22 cellular contexts compared by ENCODE assay signal in genomic region chr15:26453914-26454313, GRCh38.
DNase-seq lines count a peak whose midpoint lies in the region; ATAC-seq, FAIRE-seq and TF ChIP-seq lines count a peak whose summit lies in the region.
"Had no signal": no experiment of that assay in that cellular context is flagged by ENCODE, and none has a peak within 500 bp of the region (broad histone marks: within the 10 kb centered on the region; RNA-seq: fewer than 3 reads in every experiment).

No MANE protein-coding gene starts in this region.

- no peaks in the 10 kb centered on the region for H3K36me3 ChIP-seq in astrocyte (ENCODE audit: insufficient read depth, low read length)
- H3K36me3 ChIP-seq: SJSA1 had no signal

- H3K27ac ChIP-seq in right cardiac atrium (ENCODE audit: low read length) (no peak overlapping the region), astrocyte (ENCODE audit: low read depth, low read length) (no peak overlapping the region)
- H3K27ac ChIP-seq: GM23248, PC-9, RWPE1, SJSA1 had no signal

- H3K9me3 Mint-ChIP-seq in astrocyte (ENCODE audit: unreplicated experiment) (peaks cover 15% of the 10 kb centered on the region), glutamatergic neuron (ENCODE audit: unreplicated experiment) (peaks cover 3% of the 10 kb centered on the region)

- ATAC-seq in right cardiac atrium (peak; percentile 69 to 85), Right ventricle myocardium superior (ENCODE audit: poor library complexity) (no peak)

- TF ChIP-seq CTCF in astrocyte (IDR thresholded peaks at IDR 0.05; ENCODE audit: insufficient read depth, low read depth, low read length) (no peak), glutamatergic neuron (IDR thresholded peaks at IDR 0.05; ENCODE audit: partially characterized antibody, unreplicated experiment) (no peak)

- H3K4me1 Mint-ChIP-seq in astrocyte (ENCODE audit: low read depth, unreplicated experiment) (peaks cover 12% of the 10 kb centered on the region), glutamatergic neuron (ENCODE audit: low read depth, unreplicated experiment) (no peaks in the 10 kb centered on the region)

- no peak overlapping the region for H3K4me3 ChIP-seq in right cardiac atrium (ENCODE audit: low read length)
- H3K4me3 ChIP-seq in astrocyte (ENCODE audit: insufficient read depth, low read depth, low read length) = no peak overlapping the region
- H3K4me3 ChIP-seq: GM23248, PC-9, SJSA1 had no signal

- H4K20me1 ChIP-seq in astrocyte (ENCODE audit: insufficient read depth, low read length) = no peaks in the 10 kb centered on the region

- H3K27me3 ChIP-seq in right cardiac atrium (ENCODE audit: control insufficient read depth, insufficient read depth) (no peaks in the 10 kb centered on the region), astrocyte (ENCODE audit: insufficient read depth, low read length) (no peaks in the 10 kb centered on the region)
- H3K27me3 ChIP-seq: SJSA1 had no signal

- no peak overlapping the region for H3K4me3 Mint-ChIP-seq in astrocyte (ENCODE audit: unreplicated experiment)
- no peak overlapping the region for H3K4me3 Mint-ChIP-seq in glutamatergic neuron (ENCODE audit: unreplicated experiment)
- H3K4me3 Mint-ChIP-seq: CD4-positive, alpha-beta T cell had no signal

- H3K9me3 ChIP-seq in right cardiac atrium (ENCODE audit: control insufficient read depth, low read length) (no peaks in the 10 kb centered on the region), astrocyte (ENCODE audit: insufficient read depth, low read depth, low read length) (peaks cover 7% of the 10 kb centered on the region)

- H3K27ac Mint-ChIP-seq in astrocyte (ENCODE audit: unreplicated experiment) (peak overlapping the region; percentile 43), glutamatergic neuron (ENCODE audit: unreplicated experiment) (no peak overlapping the region)
- H3K27ac Mint-ChIP-seq: CD4-positive, alpha-beta T cell had no signal

- H3K36me3 Mint-ChIP-seq in astrocyte (ENCODE audit: low read depth, unreplicated experiment) (no peaks in the 10 kb centered on the region), glutamatergic neuron (ENCODE audit: unreplicated experiment) (peaks cover 4% of the 10 kb centered on the region)

- WGBS in right cardiac atrium = 33% methylated on average over 2 of the region's 2 CpGs

- DNase-seq in right cardiac atrium = no peak
- no peak for DNase-seq in Right ventricle myocardium superior
- DNase-seq in astrocyte (ENCODE audit: low read depth) = no peak
- DNase-seq in left kidney (ENCODE audit: low read depth, low spot score) = peak; percentile 69
- DNase-seq in glutamatergic neuron = no peak
- DNase-seq in DMS53 (lab: John Stamatoyannopoulos, UW) = no peak
- no peak for DNase-seq in hypothalamus (lab: John Stamatoyannopoulos, UW)
- DNase-seq in inferior parietal cortex (ENCODE audit: extremely low spot score) = no peak
- DNase-seq: Calu3; CD4-positive, alpha-beta T cell; EL; GM23248; NCI-H1105 treated with DMSO at 0.1 percent for 48 hours; NCI-H1694 treated with DMSO at 0.1 percent for 48 hours; NCI-H2227 treated with DMSO at 0.1 percent for 48 hours; NCI-H82; PC-9 had no signal

- H3K27me3 Mint-ChIP-seq in astrocyte (ENCODE audit: low read depth, unreplicated experiment) (no peaks in the 10 kb centered on the region), glutamatergic neuron (ENCODE audit: unreplicated experiment) (no peaks in the 10 kb centered on the region)
- H3K27me3 Mint-ChIP-seq: CD4-positive, alpha-beta T cell had no signal

- no peak overlapping the region for H3K4me2 ChIP-seq in astrocyte (ENCODE audit: low read length)
- H3K4me2 ChIP-seq: PC-9 had no signal

- no peak overlapping the region for H2AFZ ChIP-seq in astrocyte (ENCODE audit: low read depth, low read length)
- H2AFZ ChIP-seq: GM23248, PC-9 had no signal

- FAIRE-seq in astrocyte (lab: Jason Lieb, UNC) = no peak
- FAIRE-seq: A204.1, GM12891, GM19239 had no signal

- intact Hi-C loops in right cardiac atrium (cut with DNase I) (loop anchor here in 1 of 4 donors (10.0 kb wide), 1 partner anchor 159 kb away; no protein-coding TSS in a partner anchor), Right ventricle myocardium superior (cut with DNase I) (no loop called here)

- H3K4me1 ChIP-seq in right cardiac atrium (ENCODE audit: control insufficient read depth, insufficient read depth, low read length) (no peaks in the 10 kb centered on the region), astrocyte (ENCODE audit: insufficient read depth, low read length) (no peaks in the 10 kb centered on the region)
- H3K4me1 ChIP-seq: SJSA1 had no signal

- no peak overlapping the region for H3K9ac ChIP-seq in astrocyte (ENCODE audit: low read length)
- H3K9ac ChIP-seq: GM23248 had no signal

- H3K79me2 ChIP-seq in astrocyte (ENCODE audit: insufficient read depth, low read length) = no peaks in the 10 kb centered on the region
